In the genomic region with DNA sequence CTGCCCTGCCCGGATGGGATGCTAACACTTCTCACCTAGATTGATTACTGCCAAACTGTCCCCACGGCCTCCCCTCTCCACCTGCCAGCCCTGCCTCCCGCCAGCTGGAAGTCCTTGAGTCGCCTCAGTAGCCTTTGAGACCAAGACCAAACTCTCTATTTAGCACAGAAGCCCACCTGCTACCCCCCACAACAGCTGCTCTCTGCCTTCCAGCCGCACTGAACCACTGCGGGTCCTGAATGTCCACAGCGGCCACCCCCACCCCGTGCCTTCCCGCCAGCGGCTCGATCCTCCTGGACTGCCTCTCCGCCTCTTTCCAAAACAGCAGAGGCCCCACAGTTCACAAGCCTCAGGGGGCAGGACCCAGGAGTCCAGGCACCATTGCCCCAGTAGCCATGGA, we compare ENCODE assay signal across 1 cellular context.
TF ChIP-seq lines count a peak whose summit lies in the region.

No MANE protein-coding gene starts in this region.

TF ChIP-seq in HepG2, 621 proteins besides CTCF, POLR2A, EP300 and RAD21:
- TF ChIP-seq, protein P1, sequence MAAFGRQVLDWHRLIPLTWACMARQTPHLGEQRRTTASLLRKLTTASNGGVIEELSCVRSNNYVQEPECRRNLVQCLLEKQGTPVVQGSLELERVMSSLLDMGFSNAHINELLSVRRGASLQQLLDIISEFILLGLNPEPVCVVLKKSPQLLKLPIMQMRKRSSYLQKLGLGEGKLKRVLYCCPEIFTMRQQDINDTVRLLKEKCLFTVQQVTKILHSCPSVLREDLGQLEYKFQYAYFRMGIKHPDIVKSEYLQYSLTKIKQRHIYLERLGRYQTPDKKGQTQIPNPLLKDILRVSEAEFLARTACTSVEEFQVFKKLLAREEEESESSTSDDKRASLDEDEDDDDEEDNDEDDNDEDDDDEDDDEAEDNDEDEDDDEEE (CRISPR knock-in tag; IDR thresholded peaks at IDR 0.05) = no peak
- TF ChIP-seq MYC (CRISPR knock-in tag; IDR thresholded peaks at IDR 0.05; ENCODE audit: borderline replicate concordance) (no peak), ISX (CRISPR knock-in tag; conservative IDR thresholded peaks at IDR 0.05) (no peak), HHEX (CRISPR knock-in tag; IDR thresholded peaks at IDR 0.05) (no peak), ZNF780A (CRISPR knock-in tag; IDR thresholded peaks at IDR 0.05) (no peak), ZNF510 (CRISPR knock-in tag; IDR thresholded peaks at IDR 0.05; ENCODE audit: low read depth) (no peak), NR1H2 (CRISPR knock-in tag; IDR thresholded peaks at IDR 0.05; ENCODE audit: borderline replicate concordance, low read depth) (no peak), HMGA1 (CRISPR knock-in tag; conservative IDR thresholded peaks at IDR 0.05) (no peak)
- TF ChIP-seq, protein P2, sequence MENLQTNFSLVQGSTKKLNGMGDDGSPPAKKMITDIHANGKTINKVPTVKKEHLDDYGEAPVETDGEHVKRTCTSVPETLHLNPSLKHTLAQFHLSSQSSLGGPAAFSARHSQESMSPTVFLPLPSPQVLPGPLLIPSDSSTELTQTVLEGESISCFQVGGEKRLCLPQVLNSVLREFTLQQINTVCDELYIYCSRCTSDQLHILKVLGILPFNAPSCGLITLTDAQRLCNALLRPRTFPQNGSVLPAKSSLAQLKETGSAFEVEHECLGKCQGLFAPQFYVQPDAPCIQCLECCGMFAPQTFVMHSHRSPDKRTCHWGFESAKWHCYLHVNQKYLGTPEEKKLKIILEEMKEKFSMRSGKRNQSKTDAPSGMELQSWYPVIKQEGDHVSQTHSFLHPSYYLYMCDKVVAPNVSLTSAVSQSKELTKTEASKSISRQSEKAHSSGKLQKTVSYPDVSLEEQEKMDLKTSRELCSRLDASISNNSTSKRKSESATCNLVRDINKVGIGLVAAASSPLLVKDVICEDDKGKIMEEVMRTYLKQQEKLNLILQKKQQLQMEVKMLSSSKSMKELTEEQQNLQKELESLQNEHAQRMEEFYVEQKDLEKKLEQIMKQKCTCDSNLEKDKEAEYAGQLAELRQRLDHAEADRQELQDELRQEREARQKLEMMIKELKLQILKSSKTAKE (CRISPR knock-in tag; IDR thresholded peaks at IDR 0.05; ENCODE audit: borderline replicate concordance) = no peak
- TF ChIP-seq, protein P3, sequence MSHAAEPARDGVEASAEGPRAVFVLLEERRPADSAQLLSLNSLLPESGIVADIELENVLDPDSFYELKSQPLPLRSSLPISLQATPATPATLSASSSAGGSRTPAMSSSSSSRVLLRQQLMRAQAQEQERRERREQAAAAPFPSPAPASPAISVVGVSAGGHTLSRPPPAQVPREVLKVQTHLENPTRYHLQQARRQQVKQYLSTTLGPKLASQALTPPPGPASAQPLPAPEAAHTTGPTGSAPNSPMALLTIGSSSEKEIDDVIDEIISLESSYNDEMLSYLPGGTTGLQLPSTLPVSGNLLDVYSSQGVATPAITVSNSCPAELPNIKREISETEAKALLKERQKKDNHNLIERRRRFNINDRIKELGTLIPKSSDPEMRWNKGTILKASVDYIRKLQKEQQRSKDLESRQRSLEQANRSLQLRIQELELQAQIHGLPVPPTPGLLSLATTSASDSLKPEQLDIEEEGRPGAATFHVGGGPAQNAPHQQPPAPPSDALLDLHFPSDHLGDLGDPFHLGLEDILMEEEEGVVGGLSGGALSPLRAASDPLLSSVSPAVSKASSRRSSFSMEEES (CRISPR knock-in tag; IDR thresholded peaks at IDR 0.05) = no peak
- TF ChIP-seq, protein P4, sequence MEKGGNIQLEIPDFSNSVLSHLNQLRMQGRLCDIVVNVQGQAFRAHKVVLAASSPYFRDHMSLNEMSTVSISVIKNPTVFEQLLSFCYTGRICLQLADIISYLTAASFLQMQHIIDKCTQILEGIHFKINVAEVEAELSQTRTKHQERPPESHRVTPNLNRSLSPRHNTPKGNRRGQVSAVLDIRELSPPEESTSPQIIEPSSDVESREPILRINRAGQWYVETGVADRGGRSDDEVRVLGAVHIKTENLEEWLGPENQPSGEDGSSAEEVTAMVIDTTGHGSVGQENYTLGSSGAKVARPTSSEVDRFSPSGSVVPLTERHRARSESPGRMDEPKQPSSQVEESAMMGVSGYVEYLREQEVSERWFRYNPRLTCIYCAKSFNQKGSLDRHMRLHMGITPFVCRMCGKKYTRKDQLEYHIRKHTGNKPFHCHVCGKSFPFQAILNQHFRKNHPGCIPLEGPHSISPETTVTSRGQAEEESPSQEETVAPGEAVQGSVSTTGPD (CRISPR knock-in tag; IDR thresholded peaks at IDR 0.05) = no peak
